Comparison of ENCODE assay signal across 8 cellular contexts in the genomic region with DNA sequence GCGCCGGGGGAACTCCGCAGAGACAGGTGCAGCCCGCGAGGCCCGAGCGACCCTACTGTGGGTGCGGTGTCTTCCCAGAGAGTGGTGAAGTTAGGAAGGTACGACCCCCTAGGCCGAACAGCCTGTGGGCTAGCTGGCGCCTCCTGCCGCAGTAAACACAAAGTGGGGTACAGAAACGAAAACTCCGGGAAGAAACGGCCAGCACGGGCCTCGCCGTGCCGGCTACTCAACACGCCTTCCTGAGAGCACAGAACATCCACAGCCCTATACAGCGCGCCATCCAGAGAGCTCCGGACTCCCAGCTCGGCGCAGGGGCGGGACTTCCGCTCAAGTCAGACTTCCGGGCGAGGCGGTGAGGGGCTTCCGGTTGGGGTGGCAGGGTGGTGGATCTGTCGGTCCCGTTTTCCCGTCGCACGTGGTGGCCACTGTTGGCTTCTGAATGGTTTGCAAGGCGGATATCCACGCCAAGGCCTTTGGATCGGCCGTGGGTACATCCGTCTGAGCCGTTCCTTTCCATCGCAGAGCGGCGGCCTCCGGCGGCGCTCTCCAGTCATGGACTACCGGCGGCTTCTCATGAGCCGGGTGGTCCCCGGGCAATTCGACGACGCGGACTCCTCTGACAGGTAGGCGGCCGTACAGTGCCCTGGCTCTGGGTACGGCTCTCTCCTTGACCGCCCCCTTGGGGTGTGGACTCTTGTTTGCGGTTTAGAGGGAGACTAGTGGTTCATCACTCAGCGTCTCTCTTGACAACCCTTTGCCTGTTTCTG. TPM values are rescaled to one million over a fixed set of nuclear protein-coding genes. Genes with fewer than 3 reads are reported as not detected.
A peak's percentile ranks its signal among the peaks of the same experiment; 100 is the strongest.
DNase-seq lines count a peak whose midpoint lies in the region; ATAC-seq and TF ChIP-seq lines count a peak whose summit lies in the region.

A gene (minus strand): TSS at position 292 of the 767 bp plus-strand sequence. CDS start 2,569 bp downstream, outside the sequence.
A gene (plus strand): TSS at position 358 of the 767 bp plus-strand sequence. CDS start 195 bp downstream, at position 553.

- CTCF ChIA-PET in activated B cell treated with CpG ODN at 0.5 μM for 24 hours (lab: Charles Lee) = interaction anchor here (1.3 to 5.1 kb wide), 2 partner anchors 83 to 114 kb away, joined by 4 to 39 read pairs; no protein-coding TSS in a partner anchor

- H3K36me3 Mint-ChIP-seq in activated B cell treated with CpG ODN at 0.5 μM for 24 hours (ENCODE audit: low read depth) = peaks cover 42% of the 10 kb centered on the region

- POLR2A ChIA-PET in activated B cell treated with CpG ODN at 0.5 μM for 24 hours (lab: Charles Lee) = interaction anchor here (0.5 to 3.9 kb wide), 14 partner anchors 26 to 803 kb away, joined by 3 to 75 read pairs (median 4); a partner anchor contains a TSS

- in situ Hi-C loops in GM18951 (cut with MboI; ENCODE audit: low sequenced_read_pairs, unreplicated experiment) = no loop called here

- H3K4me3 Mint-ChIP-seq in activated B cell treated with CpG ODN at 0.5 μM for 24 hours = peak within 1 kb of the TSS; percentile 96

- ATAC-seq in HG03175 (IDR thresholded peaks at IDR 0.05; ENCODE audit: unreplicated experiment) (peak; percentile 97), activated B cell treated with CpG ODN at 0.5 μM for 24 hours (ENCODE audit: low read depth) (peak; percentile 87)

- H3K4me3 ChIP-seq in AG09309 (ENCODE audit: control insufficient read depth, low read depth, low read length) = peak within 1 kb of the TSS; percentile 84

- TF ChIP-seq CTCF in AG09309 (IDR thresholded peaks at IDR 0.05; ENCODE audit: control insufficient read depth, insufficient read depth, low read depth, low read length, missing control alignments) (peak; percentile 2), activated B cell treated with CpG ODN at 0.5 μM for 24 hours (IDR thresholded peaks at IDR 0.05) (no peak)

- peak within 1 kb of the TSS; percentile 84 for H3K27ac ChIP-seq in caudate nucleus (ENCODE audit: low read depth, low read length)

- no peaks in the 10 kb centered on the region for H3K27me3 Mint-ChIP-seq in activated B cell treated with CpG ODN at 0.5 μM for 24 hours

- H3K4me1 Mint-ChIP-seq in activated B cell treated with CpG ODN at 0.5 μM for 24 hours = peaks cover 34% of the 10 kb centered on the region

- TF ChIP-seq POLR2A in GM18951 (IDR thresholded peaks at IDR 0.05; ENCODE audit: extremely low read depth, insufficient read depth, insufficient read length) = peak; percentile 98

- intact Hi-C loops in activated B cell treated with CpG ODN at 0.5 μM for 24 hours (cut with micrococcal nuclease) = loop anchor here (1.0 to 10.0 kb wide), 7 partner anchors 76 to 713 kb away; a partner anchor contains a TSS

- no peaks in the 10 kb centered on the region for H3K9me3 Mint-ChIP-seq in activated B cell treated with CpG ODN at 0.5 μM for 24 hours

- peak within 1 kb of the TSS; percentile 100 for H3K27ac Mint-ChIP-seq in activated B cell treated with CpG ODN at 0.5 μM for 24 hours

- DNase-seq in AG09309 (ENCODE audit: low read depth) = peak; percentile 68
- peak; percentile 94 for DNase-seq in NCI-H2227 treated with DMSO at 0.1 percent for 48 hours (lab: John Stamatoyannopoulos, UW)
- peak; percentile 93 for DNase-seq in activated B cell treated with CpG ODN at 0.5 μM for 24 hours
- DNase-seq in caudate nucleus (lab: John Stamatoyannopoulos, UW) = peak; percentile 55 to 96 (median 88)
- peak; percentile 98 for DNase-seq in iris pigment epithelial cell (ENCODE audit: low read depth)
- peak; percentile 93 to 94 for DNase-seq in stimulated activated CD4-positive, alpha-beta T cell treated with anti-CD3 and anti-CD28 coated beads, Interleukin-12 subunit alpha, Interleukin-12 subunit beta, amount 100 ng/mL, for 24 hours (ENCODE audit: low read depth in 2 of 2)

RNA-seq across cellular contexts. Expression of the first gene that starts in this region (rescaled TPM):
- 0.07 and 0.20 TPM in 2 replicates for total RNA-seq in activated B cell treated with CpG ODN at 0.5 μM for 24 hours

RNA-seq across cellular contexts. Expression of the second gene that starts in this region (rescaled TPM):
- total RNA-seq in activated B cell treated with CpG ODN at 0.5 μM for 24 hours = 38.3 and 38.7 TPM in 2 replicates

Comparison
In these comparisons a context has a peak if more than half of its experiments do, and no peak if none do; other contexts are left out.
1. Peak in every context shown above with its lines: DNase-seq, ATAC-seq, H3K4me3 ChIP-seq and H3K27ac ChIP-seq.